Comparison of ENCODE assay signal across 14 cellular contexts in genomic region chr6:80182291-80182690, GRCh38.
DNase-seq lines count a peak whose midpoint lies in the region; ATAC-seq, FAIRE-seq and TF ChIP-seq lines count a peak whose summit lies in the region.
"Had no signal": no experiment of that assay in that cellular context is flagged by ENCODE, and none has a peak within 500 bp of the region (broad histone marks: within the 10 kb centered on the region; RNA-seq: fewer than 3 reads in every experiment).

No MANE protein-coding gene starts in this region.

- TF ChIP-seq POLR2A in endothelial cell of umbilical vein (IDR thresholded peaks at IDR 0.05; ENCODE audit: low read depth, low read length): no peak

- H3K36me3 ChIP-seq in PC-3 (ENCODE audit: low read depth, low read length) (no peaks in the 10 kb centered on the region), endothelial cell of umbilical vein (ENCODE audit: control insufficient read depth in 2 of 2, extremely low read depth in 1 of 2, insufficient read depth in 2 of 2, low read length in 2 of 2) (no peaks in the 10 kb centered on the region), mesenchymal stem cell (ENCODE audit: control insufficient read depth in 1 of 2, insufficient read depth in 2 of 2, low read depth in 1 of 2, low read length in 2 of 2) (no peaks in the 10 kb centered on the region), A673 (ENCODE audit: insufficient read depth, low read length, poor library complexity, severe bottlenecking) (no peaks in the 10 kb centered on the region)
- H3K36me3 ChIP-seq: Peyer's patch had no signal

- no peak overlapping the region for H2AK5ac ChIP-seq in mesenchymal stem cell (ENCODE audit: low read length, severe bottlenecking)

- no peaks in the 10 kb centered on the region for H3K9me3 ChIP-seq in PC-3 (ENCODE audit: low read length)
- no peaks in the 10 kb centered on the region for H3K9me3 ChIP-seq in endothelial cell of umbilical vein (replicated peaks; ENCODE audit: control insufficient read depth, insufficient read depth, low read length)
- no peaks in the 10 kb centered on the region for H3K9me3 ChIP-seq in mesenchymal stem cell (ENCODE audit: control insufficient read depth, low read length)
- H3K9me3 ChIP-seq in A673 (ENCODE audit: low read depth, low read length, poor library complexity, severe bottlenecking): no peaks in the 10 kb centered on the region
- H3K9me3 ChIP-seq: Peyer's patch had no signal

- no peaks in the 10 kb centered on the region for H3K9me1 ChIP-seq in endothelial cell of umbilical vein (replicated peaks; ENCODE audit: control insufficient read depth, extremely low read depth, insufficient read depth, low read length)

- BruUV-seq in PC-3 (replicated peaks; lab: Mats Ljungman, UMichigan): no TSS peak
- BruUV-seq in endothelial cell of umbilical vein (replicated peaks; lab: Mats Ljungman, UMichigan): no TSS peak
- BruUV-seq in A673 (replicated peaks; lab: Mats Ljungman, UMichigan): no TSS peak

- H3K79me2 ChIP-seq in PC-3 (ENCODE audit: low read length) (no peaks in the 10 kb centered on the region), endothelial cell of umbilical vein (ENCODE audit: control insufficient read depth, insufficient read depth, low read length) (no peaks in the 10 kb centered on the region)

- POLR2A ChIA-PET in PC-3 (lab: Charles Lee; ENCODE audit: unreplicated experiment): no interaction called here
- POLR2A ChIA-PET in endothelial cell of umbilical vein (lab: Charles Lee): no interaction called here
- POLR2A ChIA-PET in A673 (lab: Charles Lee; ENCODE audit: low non-redundant PET): no interaction called here

- H3K27me3 ChIP-seq in PC-3 (ENCODE audit: low read length) (no peaks in the 10 kb centered on the region), endothelial cell of umbilical vein (ENCODE audit: control insufficient read depth in 2 of 2, insufficient read depth in 2 of 2, low read length in 2 of 2) (no peaks in the 10 kb centered on the region), mesenchymal stem cell (ENCODE audit: control insufficient read depth in 1 of 2, insufficient read depth in 1 of 2, low read length in 2 of 2) (no peaks in the 10 kb centered on the region), dorsolateral prefrontal cortex (no peaks in the 10 kb centered on the region), A673 (replicated peaks; ENCODE audit: insufficient read depth, low read depth, low read length, poor library complexity) (no peaks in the 10 kb centered on the region)
- H3K27me3 ChIP-seq: Peyer's patch had no signal

- H3K4ac ChIP-seq in mesenchymal stem cell (ENCODE audit: low read depth in 1 of 2, low read length in 2 of 2): no peak overlapping the region

- no peak overlapping the region for H4K91ac ChIP-seq in mesenchymal stem cell (ENCODE audit: low read length)

- H4K8ac ChIP-seq in mesenchymal stem cell (ENCODE audit: low read length): no peak overlapping the region

- no peak overlapping the region for H2BK120ac ChIP-seq in mesenchymal stem cell (ENCODE audit: low read depth, low read length)

- H4K20me1 ChIP-seq in PC-3 (ENCODE audit: low read length) (no peaks in the 10 kb centered on the region), endothelial cell of umbilical vein (replicated peaks; ENCODE audit: control insufficient read depth, extremely low read depth, insufficient read depth, low read length) (no peaks in the 10 kb centered on the region)

- H3K18ac ChIP-seq in mesenchymal stem cell (ENCODE audit: low read depth in 1 of 2, low read length in 2 of 2): no peak overlapping the region

- H3K23ac ChIP-seq in mesenchymal stem cell (ENCODE audit: low read length in 2 of 2): no peak overlapping the region

- H3K4me2 ChIP-seq in PC-3 (ENCODE audit: low read length) (peak overlapping the region; percentile 73), endothelial cell of umbilical vein (ENCODE audit: insufficient read depth, low read length) (peak overlapping the region; percentile 89), mesenchymal stem cell (ENCODE audit: low read length, poor library complexity, severe bottlenecking) (no peak overlapping the region)

- ATAC-seq in PC-3: peak; percentile 88
- ATAC-seq in HG03139 (IDR thresholded peaks at IDR 0.05; ENCODE audit: unreplicated experiment): no peak
- ATAC-seq: sciatic nerve had no signal

- no CpG with 5 or more reads among the region's 1 CpG for WGBS in mesenchymal stem cell

- CTCF ChIA-PET in PC-3 (lab: Charles Lee): interaction anchor here (0.6 kb wide), 1 partner anchor 553 kb away, joined by 3 read pairs; no protein-coding TSS in a partner anchor
- CTCF ChIA-PET in endothelial cell of umbilical vein (lab: Charles Lee): interaction anchor here (0.9 to 1.4 kb wide), 3 partner anchors 32 to 421 kb away, joined by 3 read pairs; no protein-coding TSS in a partner anchor
- CTCF ChIA-PET in A673 (lab: Charles Lee): no interaction called here

- H3K27ac ChIP-seq in PC-3 (ENCODE audit: low read length) (peak overlapping the region; percentile 91), endothelial cell of umbilical vein (ENCODE audit: insufficient read depth, low read depth, low read length) (peak overlapping the region; percentile 87), mesenchymal stem cell (ENCODE audit: low read length, poor library complexity, severe bottlenecking) (peak overlapping the region; percentile 76), dorsolateral prefrontal cortex (no peak overlapping the region), A673 (ENCODE audit: low read depth, low read length, poor library complexity, severe bottlenecking) (no peak overlapping the region)
- H3K27ac ChIP-seq: Peyer's patch had no signal

- H3K79me1 ChIP-seq in mesenchymal stem cell (replicated peaks; ENCODE audit: low read length, poor library complexity, severe bottlenecking): peaks cover 11% of the 10 kb centered on the region

- H2BK15ac ChIP-seq in mesenchymal stem cell (ENCODE audit: low read depth, poor library complexity, severe bottlenecking): no peak overlapping the region

- peak overlapping the region; percentile 37; the same call in 1 of the 2 replicates for H3K9ac ChIP-seq in PC-3 (ENCODE audit: low read length)
- peak overlapping the region; percentile 22 for H3K9ac ChIP-seq in endothelial cell of umbilical vein (replicated peaks; ENCODE audit: extremely low read depth, insufficient read depth, low read length)
- no peak overlapping the region for H3K9ac ChIP-seq in mesenchymal stem cell (ENCODE audit: low read length)

- H3K4me1 ChIP-seq in PC-3 (ENCODE audit: insufficient read depth, low read length): peaks cover 29% of the 10 kb centered on the region
- H3K4me1 ChIP-seq in endothelial cell of umbilical vein (ENCODE audit: control insufficient read depth, extremely low read depth, insufficient read depth, low read length): peaks cover 32% of the 10 kb centered on the region
- peaks cover 4% of the 10 kb centered on the region for H3K4me1 ChIP-seq in mesenchymal stem cell (ENCODE audit: control insufficient read depth, insufficient read depth, low read depth, low read length)
- no peaks in the 10 kb centered on the region for H3K4me1 ChIP-seq in A673 (ENCODE audit: insufficient read depth, low read length, poor library complexity, severe bottlenecking)
- H3K4me1 ChIP-seq: Peyer's patch had no signal

- no peak overlapping the region for H2AFZ ChIP-seq in PC-3 (ENCODE audit: low read length)
- H2AFZ ChIP-seq in endothelial cell of umbilical vein (ENCODE audit: low read depth, low read length): no peak overlapping the region
- no peak overlapping the region for H2AFZ ChIP-seq in mesenchymal stem cell (ENCODE audit: low read depth, low read length)

- no peaks in the 10 kb centered on the region for H3F3A ChIP-seq in PC-3 (ENCODE audit: low read length, unreplicated experiment)

- dilution Hi-C loops in endothelial cell of umbilical vein (cut with MboI; ENCODE audit: extremely low pct_ligation_motif_present, low sequenced_read_pairs): no loop called here

- H3K4me3 ChIP-seq in PC-3 (ENCODE audit: low read length) (peak overlapping the region; percentile 39; the same call in 1 of the 2 replicates), endothelial cell of umbilical vein (replicated peaks in 1 of 3; ENCODE audit: insufficient read depth in 1 of 3, low read depth in 1 of 3, low read length in 3 of 3) (no peak overlapping the region), mesenchymal stem cell (ENCODE audit: insufficient read depth in 1 of 2, low read depth in 1 of 2, low read length in 2 of 2) (no peak overlapping the region), dorsolateral prefrontal cortex (no peak overlapping the region), A673 (ENCODE audit: low read depth, low read length, poor library complexity, severe bottlenecking) (no peak overlapping the region)
- H3K4me3 ChIP-seq: Peyer's patch had no signal

- no peak overlapping the region for H2BK5ac ChIP-seq in mesenchymal stem cell (ENCODE audit: low read depth, low read length, poor library complexity, severe bottlenecking)

- intact Hi-C loops in PC-3 (cut with micrococcal nuclease) (no loop called here), endothelial cell of umbilical vein (cut with micrococcal nuclease) (loop anchor here (2.0 kb wide), 2 partner anchors 75 to 273 kb away; partner anchors contain the start of gene BCKDHB), dorsolateral prefrontal cortex (cut with DNase I) (no loop called here), A673 (cut with micrococcal nuclease; ENCODE audit: unreplicated experiment) (no loop called here)

- H2BK12ac ChIP-seq in mesenchymal stem cell (ENCODE audit: low read length in 2 of 2): no peak overlapping the region

- FAIRE-seq in endothelial cell of umbilical vein (lab: Jason Lieb, UNC): peak; percentile 75

- DNase-seq in ELR (ENCODE audit: low read depth) (peak; percentile 88), PC-3 (peak; percentile 70), endothelial cell of umbilical vein (ENCODE audit: low read depth, low spot score) (peak; percentile 75), mesenchymal stem cell (peak; percentile 54), HUDEP-2 (lab: John Stamatoyannopoulos, UW; ENCODE audit: unreplicated experiment in 76 of 76) (no peak), dorsolateral prefrontal cortex (no peak), A673 (ENCODE audit: low spot score) (no peak)
- DNase-seq: activated CD4-positive, alpha-beta T cell treated with anti-CD3 and anti-CD28 coated beads for 48 hours; activated T-cell treated with anti-CD3 and anti-CD28 coated beads, Interleukin-2, amount 50 U/mL, for 24 hours; CD4-positive, CD25-positive, alpha-beta regulatory T cell; Peyer's patch; stimulated activated naive CD4-positive, alpha-beta T cell treated with Interleukin-2 at 50 U/mL for 16 hours had no signal

- TF ChIP-seq CTCF in PC-3 (conservative IDR thresholded peaks at IDR 0.05; ENCODE audit: low read depth, low read length) (no peak), endothelial cell of umbilical vein (IDR thresholded peaks at IDR 0.05; ENCODE audit: extremely low read depth in 1 of 2, insufficient read depth in 1 of 2, low read depth in 1 of 2, low read length in 2 of 2) (no peak), dorsolateral prefrontal cortex (IDR thresholded peaks at IDR 0.05 in 54 of 56, conservative IDR thresholded peaks at IDR 0.05 in 2 of 56; ENCODE audit: low read depth in 1 of 56, partially characterized antibody in 56 of 56) (no peak), A673 (conservative IDR thresholded peaks at IDR 0.05; ENCODE audit: low read depth, low read length) (no peak)

- no peak overlapping the region for H3K14ac ChIP-seq in mesenchymal stem cell (ENCODE audit: low read length in 2 of 2)

- no peaks in the 10 kb centered on the region for H3K9me2 ChIP-seq in PC-3 (replicated peaks; ENCODE audit: low read length)

Comparison
In these comparisons a context has a peak if more than half of its experiments do, and no peak if none do; other contexts are left out.
1. DNase-seq: peak in ELR (single experiment), PC-3 (single experiment), endothelial cell of umbilical vein (single experiment) and mesenchymal stem cell (single experiment); none in HUDEP-2 (0 of 76), dorsolateral prefrontal cortex (0 of 10) and A673 (single experiment).
2. H3K27ac ChIP-seq: peak in PC-3 (single experiment), endothelial cell of umbilical vein (single experiment) and mesenchymal stem cell (single experiment); none in dorsolateral prefrontal cortex (0 of 59) and A673 (single experiment).